Comparison of ENCODE assay signal across 24 cellular contexts in genomic region chr9:2214707-2215106, GRCh38.
DNase-seq lines count a peak whose midpoint lies in the region; ATAC-seq and TF ChIP-seq lines count a peak whose summit lies in the region.
"Had no signal": no experiment of that assay in that cellular context is flagged by ENCODE, and none has a peak within 500 bp of the region (broad histone marks: within the 10 kb centered on the region; RNA-seq: fewer than 3 reads in every experiment).

No MANE protein-coding gene starts in this region.

- H3K4me3 ChIP-seq in WERI-Rb-1 (ENCODE audit: low read depth, low read length) (no peak overlapping the region), retinal pigment epithelial cell (ENCODE audit: low read length) (no peak overlapping the region), colonic mucosa (no peak overlapping the region)
- H3K4me3 ChIP-seq: K562, MG63, SJSA1 had no signal

- intact Hi-C loops in Right ventricle myocardium inferior (cut with DNase I) (no loop called here), cardiac septum (cut with DNase I) (no loop called here), colonic mucosa (cut with DNase I) (no loop called here)
- intact Hi-C loops in activated T-helper 1 cell treated with anti-CD3 and anti-CD28 coated beads, Interleukin-12 subunit alpha, Interleukin-12 subunit beta, Interleukin-2, Interleukin-4 antibody, amounts not matched to agents 30 ng/mL and 10 ng/mL and 1 ng/mL, durations not matched to agents 14 hours and 24 hours and 36 hours (cut with micrococcal nuclease) = no loop called here

- ATAC-seq in Right ventricle myocardium inferior = peak; percentile 75
- no peak for ATAC-seq in HG03095 (IDR thresholded peaks at IDR 0.05; ENCODE audit: unreplicated experiment)
- ATAC-seq: HepG2, Panc1 had no signal

- H3K36me3 ChIP-seq in WERI-Rb-1 (no peaks in the 10 kb centered on the region), colonic mucosa (no peaks in the 10 kb centered on the region)
- H3K36me3 ChIP-seq: MG63, SJSA1 had no signal

- H3K9me3 ChIP-seq in WERI-Rb-1 (ENCODE audit: severe bottlenecking) (no peaks in the 10 kb centered on the region), colonic mucosa (no peaks in the 10 kb centered on the region)
- H3K9me3 ChIP-seq: MG63, SJSA1 had no signal

- no peak overlapping the region for H3K9ac ChIP-seq in colonic mucosa (ENCODE audit: low read depth in 2 of 2, low read length in 2 of 2)

- no peaks in the 10 kb centered on the region for H3K4me1 ChIP-seq in colonic mucosa
- H3K4me1 ChIP-seq: SJSA1 had no signal

- H3K27me3 ChIP-seq in WERI-Rb-1 (ENCODE audit: insufficient read depth, low read depth, severe bottlenecking) = no peaks in the 10 kb centered on the region
- H3K27me3 ChIP-seq in colonic mucosa = no peaks in the 10 kb centered on the region
- H3K27me3 ChIP-seq: MG63, SJSA1 had no signal

- no peak for TF ChIP-seq CTCF in WERI-Rb-1 (IDR thresholded peaks at IDR 0.05; ENCODE audit: low read depth, low read length)
- TF ChIP-seq CTCF in retinal pigment epithelial cell (conservative IDR thresholded peaks at IDR 0.05; ENCODE audit: low read depth, low read length) = no peak
- TF ChIP-seq CTCF in colonic mucosa (IDR thresholded peaks at IDR 0.05) = no peak

- no peak overlapping the region for H3K4me3 Mint-ChIP-seq in activated T-helper 1 cell treated with anti-CD3 and anti-CD28 coated beads, Interleukin-12 subunit alpha, Interleukin-12 subunit beta, Interleukin-2, Interleukin-4 antibody, amounts not matched to agents 30 ng/mL and 10 ng/mL and 1 ng/mL, durations not matched to agents 14 hours and 24 hours and 36 hours
- H3K4me3 Mint-ChIP-seq: B cell, CD14-positive monocyte, HFFc6 had no signal

- no peak overlapping the region for H3K27ac Mint-ChIP-seq in activated T-helper 1 cell treated with anti-CD3 and anti-CD28 coated beads, Interleukin-12 subunit alpha, Interleukin-12 subunit beta, Interleukin-2, Interleukin-4 antibody, amounts not matched to agents 30 ng/mL and 10 ng/mL and 1 ng/mL, durations not matched to agents 14 hours and 24 hours and 36 hours
- H3K27ac Mint-ChIP-seq: B cell, CD14-positive monocyte, HFFc6 had no signal

- no peaks in the 10 kb centered on the region for H3K36me3 Mint-ChIP-seq in activated T-helper 1 cell treated with anti-CD3 and anti-CD28 coated beads, Interleukin-12 subunit alpha, Interleukin-12 subunit beta, Interleukin-2, Interleukin-4 antibody, amounts not matched to agents 30 ng/mL and 10 ng/mL and 1 ng/mL, durations not matched to agents 14 hours and 24 hours and 36 hours (ENCODE audit: low read depth)
- H3K36me3 Mint-ChIP-seq: CD14-positive monocyte had no signal

- H3K9me3 Mint-ChIP-seq in activated T-helper 1 cell treated with anti-CD3 and anti-CD28 coated beads, Interleukin-12 subunit alpha, Interleukin-12 subunit beta, Interleukin-2, Interleukin-4 antibody, amounts not matched to agents 30 ng/mL and 10 ng/mL and 1 ng/mL, durations not matched to agents 14 hours and 24 hours and 36 hours = no peaks in the 10 kb centered on the region
- H3K9me3 Mint-ChIP-seq: CD14-positive monocyte, HFFc6 had no signal

- H3K27me3 Mint-ChIP-seq in activated T-helper 1 cell treated with anti-CD3 and anti-CD28 coated beads, Interleukin-12 subunit alpha, Interleukin-12 subunit beta, Interleukin-2, Interleukin-4 antibody, amounts not matched to agents 30 ng/mL and 10 ng/mL and 1 ng/mL, durations not matched to agents 14 hours and 24 hours and 36 hours (ENCODE audit: insufficient read depth) = no peaks in the 10 kb centered on the region
- H3K27me3 Mint-ChIP-seq: B cell had no signal

- H3K4me1 Mint-ChIP-seq in activated T-helper 1 cell treated with anti-CD3 and anti-CD28 coated beads, Interleukin-12 subunit alpha, Interleukin-12 subunit beta, Interleukin-2, Interleukin-4 antibody, amounts not matched to agents 30 ng/mL and 10 ng/mL and 1 ng/mL, durations not matched to agents 14 hours and 24 hours and 36 hours (ENCODE audit: low read depth) = no peaks in the 10 kb centered on the region
- H3K4me1 Mint-ChIP-seq: B cell had no signal

- peak overlapping the region; percentile 58 for H3K27ac ChIP-seq in WERI-Rb-1
- no peak overlapping the region for H3K27ac ChIP-seq in colonic mucosa
- H3K27ac ChIP-seq: HL-60, SJSA1 had no signal

- DNase-seq in Right ventricle myocardium inferior (ENCODE audit: missing footprints) (no peak), cardiac septum (ENCODE audit: low spot score) (no peak), NCI-H524 (lab: John Stamatoyannopoulos, UW) (peak; percentile 45 to 76), WERI-Rb-1 (peak; percentile 63), retinal pigment epithelial cell (ENCODE audit: low read depth) (peak; percentile 69), colonic mucosa (no peak)
- no peak for DNase-seq in activated T-helper 1 cell treated with anti-CD3 and anti-CD28 coated beads, Interleukin-12 subunit alpha, Interleukin-12 subunit beta, Interleukin-2, Interleukin-4 antibody, amounts not matched to agents 30 ng/mL and 10 ng/mL and 1 ng/mL, durations not matched to agents 14 hours and 24 hours and 36 hours (ENCODE audit: low spot score)
- DNase-seq: DMS79 treated with DMSO at 0.1 percent for 48 hours, H7, HFFc6, MG63, NCI-H1417, NCI-H187, NCI-H2107, NCI-H345, SW 1271 had no signal

Comparison
In these comparisons a context has a peak if more than half of its experiments do, and no peak if none do; other contexts are left out.
1. DNase-seq: peak in NCI-H524 (2 of 2), WERI-Rb-1 (single experiment) and retinal pigment epithelial cell (single experiment); none in Right ventricle myocardium inferior (single experiment), cardiac septum (single experiment), activated T-helper 1 cell treated with anti-CD3 and anti-CD28 coated beads, Interleukin-12 subunit alpha, Interleukin-12 subunit beta, Interleukin-2, Interleukin-4 antibody, amounts not matched to agents 30 ng/mL and 10 ng/mL and 1 ng/mL, durations not matched to agents 14 hours and 24 hours and 36 hours (single experiment) and colonic mucosa (single experiment).